In the genomic region with DNA sequence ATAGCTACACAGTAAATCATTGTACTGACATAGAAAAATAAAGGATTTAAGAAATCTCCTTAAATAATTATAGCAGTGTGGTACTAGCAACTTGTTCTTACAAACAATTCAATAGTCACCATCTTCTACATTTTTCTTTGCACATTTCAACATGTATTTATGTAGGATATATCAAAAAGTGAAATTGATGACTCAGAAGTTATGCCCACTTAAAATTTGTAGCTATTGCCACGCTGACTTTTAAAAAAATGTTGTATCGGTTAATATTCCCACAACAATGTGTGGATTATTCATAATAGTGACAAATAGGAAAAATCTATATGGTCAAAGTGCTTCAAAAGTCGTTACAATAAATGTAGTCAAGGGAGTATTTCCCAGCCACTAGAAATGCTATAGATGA, we compare ENCODE assay signal across 29 cellular contexts.
"Had no signal": no experiment of that assay in that cellular context is flagged by ENCODE, and none has a peak within 500 bp of the region (broad histone marks: within the 10 kb centered on the region; RNA-seq: fewer than 3 reads in every experiment).

No MANE protein-coding gene starts in this region.

- FAIRE-seq: islet of Langerhans had no signal

- ATAC-seq: left colon; left lung; lower lobe of right lung; natural killer cell; sciatic nerve; stimulated activated naive B cell treated with anti-CD40 and anti-IgM and Interleukin-4, amounts not matched to agents 10 μg/mL and 1 μg/mL and 100 μg/mL, for 72 hours; stimulated activated naive CD8-positive, alpha-beta T cell treated with anti-CD3 and anti-CD28 coated beads, Interleukin-15, Interleukin-2, amounts not matched to agents 100 U/mL and 50 U/mL, for 24 hours had no signal

- H3K9me3 ChIP-seq: left lung, lower lobe of right lung, neutrophil, right atrium auricular region, stomach, testis, thyroid gland, transverse colon, upper lobe of left lung, vagina had no signal

- H2AFZ ChIP-seq: neural progenitor cell, parathyroid adenoma had no signal

- H3K4me1 ChIP-seq: left lung, lower lobe of right lung, neural progenitor cell, parathyroid adenoma, right atrium auricular region, testis, thyroid gland, vagina had no signal

- H3K27ac ChIP-seq: left lung, lower lobe of right lung, neural progenitor cell, neutrophil, parathyroid adenoma, right atrium auricular region, skin epidermis, stomach, testis, thyroid gland, transverse colon, upper lobe of left lung, vagina had no signal

- DNase-seq: immature natural killer cell; kidney; left colon; left lung; lower lobe of right lung; mesenchymal stem cell; naive B cell; natural killer cell; nephron progenitor cell; occipital lobe; stimulated activated CD4-positive, alpha-beta T cell treated with anti-CD3 and anti-CD28 coated beads, Interleukin-12 subunit alpha, Interleukin-12 subunit beta, amount 100 ng/mL, for 4 hours; stimulated activated CD4-positive, alpha-beta T cell treated with anti-CD3 and anti-CD28 coated beads, Interleukin-15, amount 100 ng/mL, for 24 hours; stimulated activated CD4-positive, alpha-beta T cell treated with anti-CD3 and anti-CD28 coated beads, Interleukin-2, amount 100 ng/mL, for 24 hours; stimulated activated CD4-positive, alpha-beta T cell treated with anti-CD3 and anti-CD28 coated beads, Interleukin-4, amount 100 ng/mL, for 1 hour; stimulated activated naive B cell treated with anti-CD40 and anti-IgM and Interleukin-4, amounts not matched to agents 10 μg/mL and 1 μg/mL and 100 μg/mL, for 72 hours; stimulated activated naive CD8-positive, alpha-beta T cell treated with anti-CD3 and anti-CD28 coated beads, Interleukin-15, Interleukin-2, amounts not matched to agents 100 U/mL and 50 U/mL, for 24 hours; stomach; testis; thyroid gland; transverse colon; upper lobe of left lung had no signal

- H3K9ac ChIP-seq: neural progenitor cell, parathyroid adenoma had no signal

- H3K36me3 ChIP-seq: left lung, lower lobe of right lung, neural progenitor cell, neutrophil, right atrium auricular region, stomach, thyroid gland, transverse colon, upper lobe of left lung, vagina had no signal

- H3K4me3 ChIP-seq: left lung, lower lobe of right lung, neural progenitor cell, right atrium auricular region, skin epidermis, stomach, testis, thyroid gland, transverse colon, upper lobe of left lung, vagina had no signal

- H3K27me3 ChIP-seq: right atrium auricular region, testis, thyroid gland, transverse colon, upper lobe of left lung, vagina had no signal

- H3K4me2 ChIP-seq: neural progenitor cell had no signal
